In the genomic region with DNA sequence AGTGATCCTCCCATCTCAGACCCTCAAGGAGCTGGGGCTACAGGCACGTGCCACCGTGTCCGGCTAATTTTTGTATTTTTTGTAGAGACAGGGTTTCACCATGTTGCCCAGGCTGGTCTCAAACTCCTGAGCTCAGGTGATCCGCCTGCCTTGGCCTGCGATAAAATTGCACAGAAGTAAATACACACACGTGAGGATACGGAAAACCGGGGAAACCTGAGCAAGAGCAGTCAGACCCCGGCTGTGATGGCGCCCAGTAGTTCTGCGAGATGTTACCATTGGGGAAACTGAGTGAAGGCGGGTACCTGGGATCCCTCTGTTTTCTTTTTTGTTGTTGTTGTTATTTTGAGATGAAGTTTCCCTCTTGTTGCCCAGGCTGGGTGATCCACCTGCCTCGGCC, we compare ENCODE assay signal across 34 cellular contexts.
"Had no signal": no experiment of that assay in that cellular context is flagged by ENCODE, and none has a peak within 500 bp of the region (broad histone marks: within the 10 kb centered on the region; RNA-seq: fewer than 3 reads in every experiment).

No MANE protein-coding gene starts in this region.

- H3K27me3 Mint-ChIP-seq: activated CD4-positive, alpha-beta memory T cell treated with anti-CD3 and anti-CD28 coated beads for 36 hours; activated T-cell treated with anti-CD3 and anti-CD28 coated beads, Interleukin-2, amount 50 U/mL, for 24 hours had no signal

- H3K4me3 Mint-ChIP-seq: activated CD4-positive, alpha-beta memory T cell treated with anti-CD3 and anti-CD28 coated beads for 36 hours; activated naive CD8-positive, alpha-beta T cell treated with anti-CD3 and anti-CD28 coated beads, Interleukin-2, amount 50 U/mL, for 24 hours; activated T-cell treated with anti-CD3 and anti-CD28 coated beads, Interleukin-2, amount 50 U/mL, for 24 hours; mesothelial cell of epicardium; nephron progenitor cell; T-helper 1 cell treated with Interleukin-12 subunit alpha and Interleukin-12 subunit beta and Interleukin-4 antibody, amounts not matched to agents 30 μg/mL and 1 μg/mL, for 36 hours had no signal

- H3K4me2 ChIP-seq: hepatocyte had no signal

- H2AFZ ChIP-seq: hepatocyte had no signal

- H3K79me2 ChIP-seq: hepatocyte had no signal

- H3K4me3 ChIP-seq: colonic mucosa, dorsolateral prefrontal cortex, gastroesophageal sphincter, hepatocyte, ovary, prostate gland, sigmoid colon, tibial nerve had no signal

- DNase-seq: activated CD4-positive, alpha-beta memory T cell treated with anti-CD3 and anti-CD28 coated beads for 36 hours; activated CD4-positive, alpha-beta T cell treated with anti-CD3 and anti-CD28 coated beads for 48 hours; activated CD8-positive, alpha-beta memory T cell treated with anti-CD3 and anti-CD28 coated beads, Interleukin-2, amount 50 U/mL, for 48 hours; activated gamma-delta T cell; activated naive CD4-positive, alpha-beta T cell treated with anti-CD3 and anti-CD28 coated beads, Interleukin-2, amount 50 U/mL, for 16 hours; activated naive CD8-positive, alpha-beta T cell treated with anti-CD3 and anti-CD28 coated beads, Interleukin-2, amount 50 U/mL, for 24 hours; activated T-cell treated with anti-CD3 and anti-CD28 coated beads, Interleukin-2, amount 50 U/mL, for 24 hours; amygdala; colonic mucosa; dorsolateral prefrontal cortex; effector memory CD4-positive, alpha-beta T cell; left colon; mammary epithelial cell; naive B cell; nephron progenitor cell; ovary; sigmoid colon; small intestine; stimulated activated CD4-positive, alpha-beta T cell treated with anti-CD3 and anti-CD28 coated beads, Interleukin-15, amount 100 ng/mL, for 24 hours; stimulated activated CD4-positive, alpha-beta T cell treated with anti-CD3 and anti-CD28 coated beads, Interleukin-2, amount 100 ng/mL, for 24 hours; stimulated activated naive CD4-positive, alpha-beta T cell; SW 1271; T-helper 9 cell had no signal

- H3K27ac ChIP-seq: colonic mucosa, gastroesophageal sphincter, hepatocyte, ovary, prostate gland, sigmoid colon, VCaP had no signal

- FAIRE-seq: bronchial epithelial cell, keratinocyte, small intestine, TTC549, urothelium cell line had no signal

- H3K9me3 ChIP-seq: colonic mucosa, gastroesophageal sphincter, ovary, prostate gland, tibial nerve had no signal

- H3K4me1 ChIP-seq: colonic mucosa, prostate gland had no signal

- H3K4me1 Mint-ChIP-seq: naive B cell had no signal

- H3K9me3 Mint-ChIP-seq: activated CD4-positive, alpha-beta memory T cell treated with anti-CD3 and anti-CD28 coated beads for 36 hours; activated naive CD8-positive, alpha-beta T cell treated with anti-CD3 and anti-CD28 coated beads, Interleukin-2, amount 50 U/mL, for 24 hours; activated T-cell treated with anti-CD3 and anti-CD28 coated beads, Interleukin-2, amount 50 U/mL, for 24 hours; naive B cell; T-helper 1 cell treated with Interleukin-12 subunit alpha and Interleukin-12 subunit beta and Interleukin-4 antibody, amounts not matched to agents 30 μg/mL and 1 μg/mL, for 36 hours had no signal

- H3K27me3 ChIP-seq: colonic mucosa, dorsolateral prefrontal cortex, gastroesophageal sphincter, hepatocyte, ovary, sigmoid colon, tibial nerve had no signal

- H3K36me3 ChIP-seq: colonic mucosa, ovary, prostate gland had no signal

- H3K36me3 Mint-ChIP-seq: naive B cell had no signal

- H3K27ac Mint-ChIP-seq: activated CD4-positive, alpha-beta memory T cell treated with anti-CD3 and anti-CD28 coated beads for 36 hours; activated naive CD8-positive, alpha-beta T cell treated with anti-CD3 and anti-CD28 coated beads, Interleukin-2, amount 50 U/mL, for 24 hours; activated T-cell treated with anti-CD3 and anti-CD28 coated beads, Interleukin-2, amount 50 U/mL, for 24 hours; mesothelial cell of epicardium; nephron progenitor cell; T-helper 1 cell treated with Interleukin-12 subunit alpha and Interleukin-12 subunit beta and Interleukin-4 antibody, amounts not matched to agents 30 μg/mL and 1 μg/mL, for 36 hours had no signal

- ATAC-seq: activated naive CD8-positive, alpha-beta T cell treated with anti-CD3 and anti-CD28 coated beads, Interleukin-2, amount 50 U/mL, for 24 hours; gastroesophageal sphincter; left colon had no signal
